In genomic region chr16:46947900-46948547, GRCh38 we compare ENCODE assay signal across 8 cellular contexts. TPM values are rescaled to one million over a fixed set of nuclear protein-coding genes. Genes with fewer than 3 reads are reported as not detected.
DNase-seq lines count a peak whose midpoint lies in the region; ATAC-seq and TF ChIP-seq lines count a peak whose summit lies in the region.

No MANE protein-coding gene starts in this region.

- ATAC-seq in HG02981 (IDR thresholded peaks at IDR 0.05; ENCODE audit: unreplicated experiment): peak; percentile 57
- no peak for ATAC-seq in GM21423 (IDR thresholded peaks at IDR 0.05; ENCODE audit: unreplicated experiment)

- TF ChIP-seq CTCF in GM10248 (IDR thresholded peaks at IDR 0.05; ENCODE audit: control extremely low read depth, extremely low read depth, low read depth, missing control alignments): peak; percentile 37

- CTCF ChIA-PET in GM10248 (lab: Yijun Ruan, JAX): interaction anchor here (0.7 to 2.8 kb wide), 31 partner anchors 8 to 1675 kb away, joined by 3 to 17 read pairs (median 4); partner anchors contain the start of genes DNAJA2 and NETO2

- POLR2A ChIA-PET in GM10248 (lab: Yijun Ruan, JAX): interaction anchor here (0.6 kb wide), 1 partner anchor 27 kb away, joined by 3 read pairs; no protein-coding TSS in a partner anchor

- DNase-seq in A172 (ENCODE audit: low spot score): peak; percentile 46
- peak; percentile 64 for DNase-seq in GM10248 (ENCODE audit: extremely low spot score)
- peak; percentile 1 to 59 for DNase-seq in NOMO-1 (lab: John Stamatoyannopoulos, UW; ENCODE audit: unreplicated experiment in 2 of 2)
- DNase-seq in activated naive CD4-positive, alpha-beta T cell treated with anti-CD3 and anti-CD28 coated beads, Interleukin-2, amount 50 U/mL, for 16 hours: peak; percentile 25
- peak; percentile 48 for DNase-seq in iPS-NIHi7 (ENCODE audit: extremely low spot score)
- peak; percentile 17 for DNase-seq in stimulated activated naive CD4-positive, alpha-beta T cell treated with Interleukin-2 at 50 U/mL for 16 hours (lab: John Stamatoyannopoulos, UW)

RNA-seq across cellular contexts. Expression of gene DNAJA2, which starts 25.4 kb away (rescaled TPM):
- 125 and 139 TPM in 2 replicates for total RNA-seq in A172 (2014; rRNA removed; shearing (Covaris generic))
